ENCODE assay signal across 13 cellular contexts in the genomic region with DNA sequence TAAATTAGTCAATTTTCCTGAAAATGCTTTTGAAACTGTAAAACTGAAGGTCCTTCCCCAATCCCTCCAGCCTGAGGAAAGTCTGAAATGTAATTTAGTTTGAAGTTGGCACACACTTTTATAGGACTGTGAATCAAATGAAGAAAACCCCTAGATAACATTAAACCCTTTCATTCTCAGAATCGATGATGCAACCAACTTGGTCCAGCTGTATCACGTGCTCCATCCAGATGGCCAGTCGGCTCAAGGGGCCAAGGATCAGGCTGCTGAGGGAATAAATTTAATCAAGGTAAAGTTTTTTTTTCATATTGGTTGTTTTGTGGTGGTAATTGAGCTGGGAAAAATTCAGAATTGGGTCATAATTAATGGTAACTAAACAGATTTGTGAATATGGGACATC. TPM values are rescaled to one million over a fixed set of nuclear protein-coding genes. Genes with fewer than 3 reads are reported as not detected.
DNase-seq lines count a peak whose midpoint lies in the region; ATAC-seq lines count a peak whose summit lies in the region.
"Had no signal": no experiment of that assay in that cellular context is flagged by ENCODE, and none has a peak within 500 bp of the region (broad histone marks: within the 10 kb centered on the region; RNA-seq: fewer than 3 reads in every experiment).

No MANE protein-coding gene starts in this region.

- H3K4me1 ChIP-seq in ACC112 (ENCODE audit: control insufficient read depth, insufficient read depth, low read length, unreplicated experiment) (no peaks in the 10 kb centered on the region), mesenchymal stem cell (ENCODE audit: control insufficient read depth, insufficient read depth, low read depth, low read length) (no peaks in the 10 kb centered on the region)
- H3K4me1 ChIP-seq: psoas muscle had no signal

- H2BK15ac ChIP-seq in mesenchymal stem cell (ENCODE audit: low read depth, poor library complexity, severe bottlenecking): no peak overlapping the region

- no peak overlapping the region for H3K18ac ChIP-seq in mesenchymal stem cell (ENCODE audit: low read depth in 1 of 2, low read length in 2 of 2)

- H3K23ac ChIP-seq in mesenchymal stem cell (ENCODE audit: low read length in 2 of 2): no peak overlapping the region

- H2BK120ac ChIP-seq in mesenchymal stem cell (ENCODE audit: low read depth, low read length): no peak overlapping the region

- DNase-seq in LHCN-M2 (ENCODE audit: low read depth): peak; percentile 22
- DNase-seq in effector memory CD8-positive, alpha-beta T cell: no peak
- DNase-seq in mesenchymal stem cell: peak; percentile 17
- DNase-seq in glomerular visceral epithelial cell (ENCODE audit: extremely low spot score): no peak
- DNase-seq in NCI-H2227 (lab: John Stamatoyannopoulos, UW; ENCODE audit: unreplicated experiment): no peak
- DNase-seq in stimulated activated CD8-positive, alpha-beta memory T cell treated with anti-CD3 and anti-CD28 coated beads, Interleukin-4, amount 100 ng/mL, for 48 hours: no peak
- DNase-seq in islet precursor cell: no peak
- DNase-seq: activated T-cell treated with anti-CD3 and anti-CD28 coated beads, Interleukin-2, amount 50 U/mL, for 1 hour; AML-193; psoas muscle; SHP77; trophoblast cell had no signal

- no peaks in the 10 kb centered on the region for H3K9me3 ChIP-seq in mesenchymal stem cell (ENCODE audit: control insufficient read depth, low read length)
- H3K9me3 ChIP-seq: psoas muscle had no signal

- WGBS in mesenchymal stem cell: 94% methylated on average over 3 of the region's 3 CpGs

- no peak overlapping the region for H2BK5ac ChIP-seq in mesenchymal stem cell (ENCODE audit: low read depth, low read length, poor library complexity, severe bottlenecking)

- H3K4me2 ChIP-seq in mesenchymal stem cell (ENCODE audit: low read length, poor library complexity, severe bottlenecking): no peak overlapping the region

- no peak overlapping the region for H3K14ac ChIP-seq in mesenchymal stem cell (ENCODE audit: low read length in 2 of 2)

- H2AK5ac ChIP-seq in mesenchymal stem cell (ENCODE audit: low read length, severe bottlenecking): no peak overlapping the region

- H4K8ac ChIP-seq in mesenchymal stem cell (ENCODE audit: low read length): no peak overlapping the region

- ATAC-seq in effector memory CD8-positive, alpha-beta T cell (replicated peaks): no peak

- no peak overlapping the region for H2BK12ac ChIP-seq in mesenchymal stem cell (ENCODE audit: low read length in 2 of 2)

- no peak overlapping the region for H3K4me3 Mint-ChIP-seq in effector memory CD8-positive, alpha-beta T cell

- no peak overlapping the region for H3K4ac ChIP-seq in mesenchymal stem cell (ENCODE audit: low read depth in 1 of 2, low read length in 2 of 2)

- H3K27me3 ChIP-seq in ACC112 (ENCODE audit: insufficient read depth, low read length) (no peaks in the 10 kb centered on the region), mesenchymal stem cell (ENCODE audit: control insufficient read depth in 1 of 2, insufficient read depth in 1 of 2, low read length in 2 of 2) (no peaks in the 10 kb centered on the region)

- H3K36me3 ChIP-seq in ACC112 (ENCODE audit: insufficient read depth, low read length) (peaks cover 74% of the 10 kb centered on the region), mesenchymal stem cell (ENCODE audit: control insufficient read depth in 1 of 2, insufficient read depth in 2 of 2, low read depth in 1 of 2, low read length in 2 of 2) (peaks cover 27 to 100% of the 10 kb centered on the region in 2 experiments)

- no peaks in the 10 kb centered on the region for H3K27me3 Mint-ChIP-seq in effector memory CD8-positive, alpha-beta T cell

- H3K4me3 ChIP-seq in ACC112 (ENCODE audit: low read depth, low read length) (no peak overlapping the region), mesenchymal stem cell (ENCODE audit: insufficient read depth in 1 of 2, low read depth in 1 of 2, low read length in 2 of 2) (no peak overlapping the region)
- H3K4me3 ChIP-seq: psoas muscle had no signal

- peaks cover 13% of the 10 kb centered on the region for H3K79me1 ChIP-seq in mesenchymal stem cell (replicated peaks; ENCODE audit: low read length, poor library complexity, severe bottlenecking)

- H3K27ac Mint-ChIP-seq in effector memory CD8-positive, alpha-beta T cell: peak overlapping the region; percentile 24 to 81

- H3K79me2 ChIP-seq in ACC112 (ENCODE audit: control insufficient read depth, insufficient read depth, low read length, unreplicated experiment): no peaks in the 10 kb centered on the region

- peak overlapping the region; percentile 49 for H3K27ac ChIP-seq in ACC112 (ENCODE audit: low read depth, low read length)
- no peak overlapping the region for H3K27ac ChIP-seq in mesenchymal stem cell (ENCODE audit: low read length, poor library complexity, severe bottlenecking)
- H3K27ac ChIP-seq: psoas muscle had no signal

- no peaks in the 10 kb centered on the region for H3K9me3 Mint-ChIP-seq in effector memory CD8-positive, alpha-beta T cell

- peaks cover 85% of the 10 kb centered on the region for H3K36me3 Mint-ChIP-seq in effector memory CD8-positive, alpha-beta T cell (ENCODE audit: insufficient read depth)

- peak overlapping the region; percentile 52 for H3K9ac ChIP-seq in mesenchymal stem cell (ENCODE audit: low read length)

- peaks cover 6 to 14% of the 10 kb centered on the region in 2 donors for H3K4me1 Mint-ChIP-seq in effector memory CD8-positive, alpha-beta T cell (ENCODE audit: low read depth in 2 of 2)

- H2AFZ ChIP-seq in ACC112 (ENCODE audit: low read length, unreplicated experiment) (no peak overlapping the region), mesenchymal stem cell (ENCODE audit: low read depth, low read length) (no peak overlapping the region)

- H4K91ac ChIP-seq in mesenchymal stem cell (ENCODE audit: low read length): no peak overlapping the region

RNA-seq across cellular contexts. Expression of a gene that starts 11.7 kb away (rescaled TPM):
- 74.3 and 82.4 TPM in 2 replicates for total RNA-seq in LHCN-M2 (2014; rRNA removed)
- polyA plus RNA-seq in LHCN-M2 (2012): 35.5 TPM
- 47.0 TPM for polyA plus RNA-seq in mesenchymal stem cell (2013, experiment 1 of 2)
- 48.0 TPM for polyA plus RNA-seq in mesenchymal stem cell (2013, experiment 2 of 2)

RNA-seq across cellular contexts. Expression of a gene that starts 33.9 kb away (rescaled TPM):
- total RNA-seq in LHCN-M2 (2014; rRNA removed): 152 and 156 TPM in 2 replicates
- 117 TPM for polyA plus RNA-seq in LHCN-M2 (2012)
- 123 TPM for polyA plus RNA-seq in mesenchymal stem cell (2013, experiment 1 of 2)
- polyA plus RNA-seq in mesenchymal stem cell (2013, experiment 2 of 2): 124 TPM

Comparison
In these comparisons a context has a peak if more than half of its experiments do, and no peak if none do; other contexts are left out.
1. DNase-seq: peak in LHCN-M2 (single experiment) and mesenchymal stem cell (single experiment); none in effector memory CD8-positive, alpha-beta T cell (0 of 3), glomerular visceral epithelial cell (single experiment), NCI-H2227 (single experiment), stimulated activated CD8-positive, alpha-beta memory T cell treated with anti-CD3 and anti-CD28 coated beads, Interleukin-4, amount 100 ng/mL, for 48 hours (single experiment) and islet precursor cell (single experiment).